In the genomic region with DNA sequence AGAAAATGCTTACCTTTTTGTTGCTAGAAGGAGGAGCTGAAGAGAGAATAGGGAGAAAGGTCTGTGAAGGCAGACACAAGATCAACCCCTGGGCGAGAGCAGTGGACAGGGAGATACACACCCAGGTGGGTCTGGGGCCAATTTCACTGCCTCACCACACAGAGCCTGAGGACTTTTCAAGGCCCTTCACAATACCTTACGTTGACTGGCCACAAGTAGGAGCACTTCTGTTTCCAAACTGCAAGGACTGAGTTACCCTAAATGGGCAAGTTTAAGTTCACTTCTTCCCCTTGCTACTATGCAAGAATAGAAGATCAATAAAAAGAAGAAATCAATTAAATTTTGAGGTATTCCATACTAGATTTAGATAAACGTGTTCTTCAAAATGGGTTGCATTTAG, we compare ENCODE assay signal across 9 cellular contexts.
DNase-seq lines count a peak whose midpoint lies in the region; ATAC-seq and TF ChIP-seq lines count a peak whose summit lies in the region.
"Had no signal": no experiment of that assay in that cellular context is flagged by ENCODE, and none has a peak within 500 bp of the region (broad histone marks: within the 10 kb centered on the region; RNA-seq: fewer than 3 reads in every experiment).

No MANE protein-coding gene starts in this region.

- H3K9me3 ChIP-seq in CD8-positive, alpha-beta T cell (ENCODE audit: low read length) = no peaks in the 10 kb centered on the region
- H3K9me3 ChIP-seq in breast epithelium (no peaks in the 10 kb centered on the region), mesenchymal stem cell (ENCODE audit: control insufficient read depth, low read length) (no peaks in the 10 kb centered on the region)

- no peak overlapping the region for H3K4ac ChIP-seq in mesenchymal stem cell (ENCODE audit: low read depth in 1 of 2, low read length in 2 of 2)

- no peaks in the 10 kb centered on the region for H3K27me3 ChIP-seq in CD8-positive, alpha-beta T cell (ENCODE audit: insufficient read depth, low read length)
- H3K27me3 ChIP-seq in breast epithelium (no peaks in the 10 kb centered on the region), mesenchymal stem cell (ENCODE audit: control insufficient read depth in 1 of 2, insufficient read depth in 1 of 2, low read length in 2 of 2) (no peaks in the 10 kb centered on the region)

- H4K91ac ChIP-seq in mesenchymal stem cell (ENCODE audit: low read length) = no peak overlapping the region

- intact Hi-C loops in CD8-positive, alpha-beta T cell (cut with DNase I, micrococcal nuclease) = no loop called here
- intact Hi-C loops in breast epithelium (cut with DNase I; ENCODE audit: low total_unique reads) = no loop called here

- DNase-seq in CD8-positive, alpha-beta T cell = peak in 1 of 7 experiments; percentile 1
- DNase-seq in NCI-H1694 treated with DMSO at 0.1 percent for 48 hours (lab: John Stamatoyannopoulos, UW) (peak; percentile 16), breast epithelium (ENCODE audit: low spot score in 2 of 2) (no peak), mesenchymal stem cell (peak; percentile 37), NCI-H2029 treated with DMSO at 0.1 percent for 48 hours (lab: John Stamatoyannopoulos, UW) (no peak), omental fat pad (ENCODE audit: low spot score) (no peak)

- H3K4me1 ChIP-seq in CD8-positive, alpha-beta T cell (ENCODE audit: insufficient read depth, low read length) = no peaks in the 10 kb centered on the region
- H3K4me1 ChIP-seq in breast epithelium = no peaks in the 10 kb centered on the region
- no peaks in the 10 kb centered on the region for H3K4me1 ChIP-seq in mesenchymal stem cell (ENCODE audit: control insufficient read depth, insufficient read depth, low read depth, low read length)

- H3K4me3 ChIP-seq in CD8-positive, alpha-beta T cell (ENCODE audit: low read depth, low read length) = no peak overlapping the region
- H3K4me3 ChIP-seq in breast epithelium (no peak overlapping the region), mesenchymal stem cell (ENCODE audit: insufficient read depth in 1 of 2, low read depth in 1 of 2, low read length in 2 of 2) (no peak overlapping the region)

- H3K18ac ChIP-seq in mesenchymal stem cell (ENCODE audit: low read depth in 1 of 2, low read length in 2 of 2) = no peak overlapping the region

- no peak overlapping the region for H3K23ac ChIP-seq in mesenchymal stem cell (ENCODE audit: low read length in 2 of 2)

- H3K4me1 Mint-ChIP-seq in CD8-positive, alpha-beta T cell (ENCODE audit: low read depth) = no peaks in the 10 kb centered on the region

- no peak for TF ChIP-seq CTCF in CD8-positive, alpha-beta T cell (IDR thresholded peaks at IDR 0.05)
- TF ChIP-seq CTCF in breast epithelium (IDR thresholded peaks at IDR 0.05) (peak in 2 of 3 donors; percentile 12 to 29), omental fat pad (IDR thresholded peaks at IDR 0.05) (no peak)

- no peaks in the 10 kb centered on the region for H3K79me1 ChIP-seq in mesenchymal stem cell (replicated peaks; ENCODE audit: low read length, poor library complexity, severe bottlenecking)

- no peak overlapping the region for H3K4me3 Mint-ChIP-seq in CD8-positive, alpha-beta T cell
- H3K4me3 Mint-ChIP-seq: T-helper 1 cell treated with Interleukin-12 subunit alpha and Interleukin-12 subunit beta and Interleukin-4 antibody, amounts not matched to agents 30 μg/mL and 1 μg/mL, for 36 hours had no signal

- POLR2A ChIA-PET in CD8-positive, alpha-beta T cell (lab: Charles Lee) = no interaction called here

- no peak overlapping the region for H2AK5ac ChIP-seq in mesenchymal stem cell (ENCODE audit: low read length, severe bottlenecking)

- H3K9me3 Mint-ChIP-seq in CD8-positive, alpha-beta T cell = no peaks in the 10 kb centered on the region
- H3K9me3 Mint-ChIP-seq: T-helper 1 cell treated with Interleukin-12 subunit alpha and Interleukin-12 subunit beta and Interleukin-4 antibody, amounts not matched to agents 30 μg/mL and 1 μg/mL, for 36 hours had no signal

- CTCF ChIA-PET in CD8-positive, alpha-beta T cell (lab: Charles Lee) = interaction anchor here (0.7 kb wide), 1 partner anchor 33 kb away, joined by 3 read pairs; no protein-coding TSS in a partner anchor

- no peak overlapping the region for H3K27ac Mint-ChIP-seq in CD8-positive, alpha-beta T cell
- H3K27ac Mint-ChIP-seq: T-helper 1 cell treated with Interleukin-12 subunit alpha and Interleukin-12 subunit beta and Interleukin-4 antibody, amounts not matched to agents 30 μg/mL and 1 μg/mL, for 36 hours had no signal

- H3K9ac ChIP-seq in mesenchymal stem cell (ENCODE audit: low read length) = no peak overlapping the region

- no peak for TF ChIP-seq POLR2A in breast epithelium (IDR thresholded peaks at IDR 0.05)

- no peak overlapping the region for H3K14ac ChIP-seq in mesenchymal stem cell (ENCODE audit: low read length in 2 of 2)

- no peaks in the 10 kb centered on the region for H3K36me3 ChIP-seq in CD8-positive, alpha-beta T cell (ENCODE audit: insufficient read depth, low read length)
- H3K36me3 ChIP-seq in breast epithelium = no peaks in the 10 kb centered on the region
- H3K36me3 ChIP-seq in mesenchymal stem cell (ENCODE audit: control insufficient read depth in 1 of 2, insufficient read depth in 2 of 2, low read depth in 1 of 2, low read length in 2 of 2) = no peaks in the 10 kb centered on the region

- H2BK5ac ChIP-seq in mesenchymal stem cell (ENCODE audit: low read depth, low read length, poor library complexity, severe bottlenecking) = no peak overlapping the region

- H3K4me2 ChIP-seq in mesenchymal stem cell (ENCODE audit: low read length, poor library complexity, severe bottlenecking) = no peak overlapping the region

- ATAC-seq in CD8-positive, alpha-beta T cell = peak; percentile 48
- ATAC-seq in GM18508 (IDR thresholded peaks at IDR 0.05; ENCODE audit: insufficient read depth, unreplicated experiment) = peak; percentile 58
- ATAC-seq in HG02798 (IDR thresholded peaks at IDR 0.05; ENCODE audit: poor library complexity, unreplicated experiment) = peak; percentile 79
- no peak for ATAC-seq in omental fat pad (ENCODE audit: low FRiP score)

- no peak overlapping the region for H3K27ac ChIP-seq in CD8-positive, alpha-beta T cell (ENCODE audit: low read depth, low read length)
- H3K27ac ChIP-seq in breast epithelium (no peak overlapping the region), mesenchymal stem cell (ENCODE audit: low read length, poor library complexity, severe bottlenecking) (no peak overlapping the region)

- no peaks in the 10 kb centered on the region for H3K27me3 Mint-ChIP-seq in CD8-positive, alpha-beta T cell (ENCODE audit: low read depth)

- peak overlapping the region in 1 of 2 experiments; percentile 2 for H2BK12ac ChIP-seq in mesenchymal stem cell (ENCODE audit: low read length in 2 of 2)

- H3K36me3 Mint-ChIP-seq in CD8-positive, alpha-beta T cell = no peaks in the 10 kb centered on the region

- no peak overlapping the region for H2BK120ac ChIP-seq in mesenchymal stem cell (ENCODE audit: low read depth, low read length)

- WGBS in mesenchymal stem cell = 41% methylated on average over 2 of the region's 3 CpGs

- H4K8ac ChIP-seq in mesenchymal stem cell (ENCODE audit: low read length) = no peak overlapping the region

- H2BK15ac ChIP-seq in mesenchymal stem cell (ENCODE audit: low read depth, poor library complexity, severe bottlenecking) = no peak overlapping the region

- no peak overlapping the region for H2AFZ ChIP-seq in mesenchymal stem cell (ENCODE audit: low read depth, low read length)

Comparison
In these comparisons a context has a peak if more than half of its experiments do, and no peak if none do; other contexts are left out.
1. DNase-seq: peak in NCI-H1694 treated with DMSO at 0.1 percent for 48 hours (single experiment) and mesenchymal stem cell (single experiment); none in breast epithelium (0 of 2), NCI-H2029 treated with DMSO at 0.1 percent for 48 hours (single experiment) and omental fat pad (single experiment).
2. CTCF ChIP-seq: peak in breast epithelium (2 of 3); none in CD8-positive, alpha-beta T cell (single experiment) and omental fat pad (0 of 3).